8 cellular contexts compared by ENCODE assay signal in genomic region chr10:97333351-97333600, GRCh38. TPM values are rescaled to one million over a fixed set of nuclear protein-coding genes. Genes with fewer than 3 reads are reported as not detected.
A peak's percentile ranks its signal among the peaks of the same experiment; 100 is the strongest.
DNase-seq lines count a peak whose midpoint lies in the region; ATAC-seq and TF ChIP-seq lines count a peak whose summit lies in the region.

No MANE protein-coding gene starts in this region.

- H3K27ac ChIP-seq in Peyer's patch = peak overlapping the region; percentile 91 to 98 (median 94)
- no peak overlapping the region for H3K27ac ChIP-seq in ectodermal cell (ENCODE audit: insufficient read depth, low read depth, low read length, poor library complexity, severe bottlenecking)

- H3K9me3 ChIP-seq in Peyer's patch (no peaks in the 10 kb centered on the region), ectodermal cell (ENCODE audit: control insufficient read depth, low read length) (no peaks in the 10 kb centered on the region)

- peaks cover 0 to 36% (median 11%) of the 10 kb centered on the region in 4 donors for H3K4me1 ChIP-seq in Peyer's patch
- H3K4me1 ChIP-seq in ectodermal cell (ENCODE audit: control insufficient read depth, insufficient read depth, low read length) = peaks cover 18% of the 10 kb centered on the region

- no peak for TF ChIP-seq CTCF in Peyer's patch (IDR thresholded peaks at IDR 0.05)
- TF ChIP-seq CTCF in natural killer cell (IDR thresholded peaks at IDR 0.05) = no peak

- peak overlapping the region; percentile 71 for H3K27ac Mint-ChIP-seq in T-helper 1 cell treated with Interleukin-12 subunit alpha and Interleukin-12 subunit beta and Interleukin-4 antibody, amounts not matched to agents 30 μg/mL and 1 μg/mL, for 36 hours
- H3K27ac Mint-ChIP-seq in natural killer cell = peak overlapping the region; percentile 85

- 0 to 1% methylated on average over 7 of the region's 7 CpGs for WGBS in ectodermal cell, 2 experiments

- no peak for TF ChIP-seq POLR2A in Peyer's patch (IDR thresholded peaks at IDR 0.05)

- peaks cover 23% of the 10 kb centered on the region for H3K27me3 Mint-ChIP-seq in T-helper 1 cell treated with Interleukin-12 subunit alpha and Interleukin-12 subunit beta and Interleukin-4 antibody, amounts not matched to agents 30 μg/mL and 1 μg/mL, for 36 hours (ENCODE audit: low read depth)
- H3K27me3 Mint-ChIP-seq in natural killer cell (ENCODE audit: low read depth in 2 of 2) = no peaks in the 10 kb centered on the region

- no peak for DNase-seq in T-helper 1 cell
- no peak for DNase-seq in Peyer's patch
- no peak for DNase-seq in natural killer cell
- no peak for DNase-seq in SHP77 treated with DMSO at 0.1 percent for 48 hours (lab: John Stamatoyannopoulos, UW)

- H3K27me3 ChIP-seq in Peyer's patch (no peaks in the 10 kb centered on the region), ectodermal cell (ENCODE audit: control insufficient read depth, insufficient read depth, low read length, poor library complexity, severe bottlenecking) (peaks cover 47% of the 10 kb centered on the region)

- H3K36me3 ChIP-seq in Peyer's patch (peaks cover 0 to 11% (median 0%) of the 10 kb centered on the region in 3 donors), ectodermal cell (ENCODE audit: control insufficient read depth, insufficient read depth, low read length) (no peaks in the 10 kb centered on the region)

- ATAC-seq in natural killer cell = no peak
- ATAC-seq in GM19324 (IDR thresholded peaks at IDR 0.05; ENCODE audit: low FRiP score, unreplicated experiment) = no peak
- no peak for ATAC-seq in HG03095 (IDR thresholded peaks at IDR 0.05; ENCODE audit: unreplicated experiment)

- intact Hi-C loops in natural killer cell (cut with micrococcal nuclease) = loop anchor here (5.0 to 10.0 kb wide), 2 partner anchors 56 to 72 kb away; partner anchors contain the start of gene RRP12

- H3K9me3 Mint-ChIP-seq in T-helper 1 cell treated with Interleukin-12 subunit alpha and Interleukin-12 subunit beta and Interleukin-4 antibody, amounts not matched to agents 30 μg/mL and 1 μg/mL, for 36 hours = no peaks in the 10 kb centered on the region
- H3K9me3 Mint-ChIP-seq in natural killer cell = no peaks in the 10 kb centered on the region

- H3K4me3 Mint-ChIP-seq in T-helper 1 cell treated with Interleukin-12 subunit alpha and Interleukin-12 subunit beta and Interleukin-4 antibody, amounts not matched to agents 30 μg/mL and 1 μg/mL, for 36 hours = peak overlapping the region; percentile 85
- H3K4me3 Mint-ChIP-seq in natural killer cell = peak overlapping the region; percentile 95

- H3K4me3 ChIP-seq in Peyer's patch (peak overlapping the region; percentile 74 to 99 (median 93)), ectodermal cell (ENCODE audit: insufficient read depth, low read depth, low read length) (peak overlapping the region; percentile 72)

- peaks cover 16% of the 10 kb centered on the region for H3K36me3 Mint-ChIP-seq in T-helper 1 cell treated with Interleukin-12 subunit alpha and Interleukin-12 subunit beta and Interleukin-4 antibody, amounts not matched to agents 30 μg/mL and 1 μg/mL, for 36 hours (ENCODE audit: low read depth)
- H3K36me3 Mint-ChIP-seq in natural killer cell = no peaks in the 10 kb centered on the region

- peaks cover 32% of the 10 kb centered on the region for H3K4me1 Mint-ChIP-seq in T-helper 1 cell treated with Interleukin-12 subunit alpha and Interleukin-12 subunit beta and Interleukin-4 antibody, amounts not matched to agents 30 μg/mL and 1 μg/mL, for 36 hours (ENCODE audit: low read depth)
- H3K4me1 Mint-ChIP-seq in natural killer cell = peaks cover 24 to 40% of the 10 kb centered on the region in 2 donors

RNA-seq across cellular contexts. Expression of gene FRAT2, which starts 1.3 kb away (rescaled TPM):
- total RNA-seq in Peyer's patch (10 to 100 TPM; 19.0 to 31.7 (median 24.0) TPM), natural killer cell (10 to 100 TPM; 18.7 to 23.4 (median 22.2) TPM)
- polyA plus RNA-seq in ectodermal cell (2013, experiment 1 of 4) = 14.5 TPM
- polyA plus RNA-seq in ectodermal cell (2013, experiment 2 of 4) = 15.1 TPM
- polyA plus RNA-seq in ectodermal cell (2013, experiment 3 of 4) = 11.2 TPM
- 13.9 TPM for polyA plus RNA-seq in ectodermal cell (2013, experiment 4 of 4)

RNA-seq across cellular contexts. Expression of gene FRAT1, which starts 14.2 kb away (rescaled TPM):
- total RNA-seq in Peyer's patch (1 to 10 TPM; 1.7 to 9.7 (median 6.9) TPM), natural killer cell (10 to 100 TPM; 26.0 to 45.0 (median 32.1) TPM)
- polyA plus RNA-seq in ectodermal cell (2013, experiment 1 of 4) = 3.9 TPM
- 4.7 TPM for polyA plus RNA-seq in ectodermal cell (2013, experiment 2 of 4)
- 3.5 TPM for polyA plus RNA-seq in ectodermal cell (2013, experiment 3 of 4)
- polyA plus RNA-seq in ectodermal cell (2013, experiment 4 of 4) = 4.1 TPM

RNA-seq across cellular contexts. Expression of gene ARHGAP19, which starts 40.8 kb away (rescaled TPM):
- total RNA-seq in Peyer's patch = 10 to 100 TPM in 1 of 4 donors, 1 to 10 TPM in 3; 4.9 to 28.9 (median 7.3) TPM
- 35.1 TPM for polyA plus RNA-seq in ectodermal cell (2013, experiment 1 of 4)
- 32.4 TPM for polyA plus RNA-seq in ectodermal cell (2013, experiment 2 of 4)
- polyA plus RNA-seq in ectodermal cell (2013, experiment 3 of 4) = 30.0 TPM
- 30.6 TPM for polyA plus RNA-seq in ectodermal cell (2013, experiment 4 of 4)
- total RNA-seq in natural killer cell = 10 to 100 TPM; 22.6 to 23.3 (median 22.7) TPM
